Comparison of ENCODE assay signal across 23 cellular contexts in genomic region chr1:12506581-12507280, GRCh38.
"Had no signal": no experiment of that assay in that cellular context is flagged by ENCODE, and none has a peak within 500 bp of the region (broad histone marks: within the 10 kb centered on the region; RNA-seq: fewer than 3 reads in every experiment).

No MANE protein-coding gene starts in this region.

- H3K9me3 Mint-ChIP-seq: activated naive CD4-positive, alpha-beta T cell treated with anti-CD3 and anti-CD28 coated beads, Interleukin-2, amount 50 U/mL, for 24 hours; natural killer cell treated with Interleukin-12 subunit alpha and Interleukin-12 subunit beta and Interleukin-15 and Interleukin-18, amount 100 ng/mL, for 72 hours; T-cell; T-helper 2 cell treated with Interferon-gamma antibody and Interleukin-4, amounts not matched to agents 5 μg/mL and 100 μg/mL, for 36 hours had no signal

- H3K27me3 ChIP-seq: neutrophil, pancreas, SJCRH30, stomach, suprapubic skin, upper lobe of right lung had no signal

- H3K36me3 ChIP-seq: SJCRH30, WERI-Rb-1 had no signal

- H3K4me1 ChIP-seq: pancreas, SJCRH30, suprapubic skin had no signal

- H3K27ac ChIP-seq: coronary artery, neutrophil, pancreas, psoas muscle, SJCRH30, suprapubic skin, upper lobe of right lung, WERI-Rb-1 had no signal

- H3K27ac Mint-ChIP-seq: activated naive CD4-positive, alpha-beta T cell treated with anti-CD3 and anti-CD28 coated beads, Interleukin-2, amount 50 U/mL, for 24 hours; natural killer cell treated with Interleukin-12 subunit alpha and Interleukin-12 subunit beta and Interleukin-15 and Interleukin-18, amount 100 ng/mL, for 72 hours; T-helper 2 cell treated with Interferon-gamma antibody and Interleukin-4, amounts not matched to agents 5 μg/mL and 100 μg/mL, for 36 hours had no signal

- H3K9me3 ChIP-seq: neutrophil, pancreas, psoas muscle, SJCRH30, stomach, suprapubic skin, upper lobe of right lung had no signal

- ATAC-seq: natural killer cell treated with Interleukin-12 subunit alpha and Interleukin-12 subunit beta and Interleukin-15 and Interleukin-18, amount 100 ng/mL, for 72 hours; psoas muscle; T-cell; upper lobe of right lung had no signal

- H3K27me3 Mint-ChIP-seq: activated naive CD4-positive, alpha-beta T cell treated with anti-CD3 and anti-CD28 coated beads, Interleukin-2, amount 50 U/mL, for 24 hours; natural killer cell treated with Interleukin-12 subunit alpha and Interleukin-12 subunit beta and Interleukin-15 and Interleukin-18, amount 100 ng/mL, for 72 hours; T-cell had no signal

- H3K4me3 Mint-ChIP-seq: activated naive CD4-positive, alpha-beta T cell treated with anti-CD3 and anti-CD28 coated beads, Interleukin-2, amount 50 U/mL, for 24 hours; natural killer cell treated with Interleukin-12 subunit alpha and Interleukin-12 subunit beta and Interleukin-15 and Interleukin-18, amount 100 ng/mL, for 72 hours; T-cell; T-helper 2 cell treated with Interferon-gamma antibody and Interleukin-4, amounts not matched to agents 5 μg/mL and 100 μg/mL, for 36 hours had no signal

- H3K4me3 ChIP-seq: coronary artery, lung, pancreas, psoas muscle, SJCRH30, stomach, suprapubic skin, upper lobe of right lung had no signal

- DNase-seq: activated CD4-positive, alpha-beta T cell treated with anti-CD3 and anti-CD28 coated beads for 1 hour; activated CD4-positive, alpha-beta T cell treated with anti-CD3 and anti-CD28 coated beads, Interleukin-2, amount 50 U/mL, for 1 hour; activated gamma-delta T cell; amniotic stem cell; cerebellar nuclear complex; foreskin fibroblast; kidney; pancreas; psoas muscle; SJCRH30; stimulated activated CD4-positive, alpha-beta T cell treated with anti-CD3 and anti-CD28 coated beads, Interleukin-12 subunit alpha, Interleukin-12 subunit beta, amount 100 ng/mL, for 4 hours; stimulated activated CD4-positive, alpha-beta T cell treated with anti-CD3 and anti-CD28 coated beads, Interleukin-4, amount 100 ng/mL, for 4 hours; stomach; upper lobe of right lung; WERI-Rb-1 had no signal
